ENCODE assay signal across 8 cellular contexts in the genomic region with DNA sequence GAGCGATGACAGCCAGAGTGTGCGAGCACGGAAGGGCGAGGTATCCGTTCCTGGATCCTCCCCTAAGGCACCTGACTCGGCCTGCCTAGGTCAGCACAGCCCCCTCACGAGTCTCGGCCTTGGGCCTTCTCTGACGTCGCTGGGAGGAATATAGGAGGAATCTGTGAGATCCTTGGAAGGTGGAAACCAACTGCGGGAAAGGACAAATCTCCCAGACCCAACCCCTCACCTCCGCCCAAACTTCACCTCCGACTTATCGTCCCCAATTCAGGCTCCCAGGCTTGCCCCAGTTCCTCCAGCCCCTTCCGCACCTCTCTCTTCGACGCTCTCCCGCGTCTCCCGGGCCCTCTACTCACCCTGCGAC. TPM values are rescaled to one million over a fixed set of nuclear protein-coding genes. Genes with fewer than 3 reads are reported as not detected.
DNase-seq lines count a peak whose midpoint lies in the region; ATAC-seq, FAIRE-seq and TF ChIP-seq lines count a peak whose summit lies in the region.

No MANE protein-coding gene starts in this region.

- 0% methylated on average over 21 of the region's 21 CpGs for WGBS in K562 (ENCODE audit: insufficient coverage, low coverage, missing lambda C conversion rate)

- peaks cover 17% of the 10 kb centered on the region for H3K79me2 ChIP-seq in SU-DHL-6 (ENCODE audit: insufficient read depth, low read length)
- H3K79me2 ChIP-seq in K562 (ENCODE audit: control insufficient read depth, insufficient read depth, low read length), result peaks cover 21% of the 10 kb centered on the region

- H3K36me3 ChIP-seq in SU-DHL-6 (ENCODE audit: low read length), result no peaks in the 10 kb centered on the region
- peaks cover 33% of the 10 kb centered on the region for H3K36me3 ChIP-seq in K562 (ENCODE audit: control insufficient read depth, insufficient read depth, low read length)

- TF ChIP-seq CTCF in SU-DHL-6 (IDR thresholded peaks at IDR 0.05; ENCODE audit: insufficient read depth, low read length, poor library complexity, severe bottlenecking) (no peak), K562 (IDR thresholded peaks at IDR 0.05 in 2 of 3, conservative IDR thresholded peaks at IDR 0.05 in 1 of 3; ENCODE audit: insufficient read depth in 2 of 3, low read depth in 1 of 3, low read length in 3 of 3) (no peak)

- DNase-seq in EL, result peak; percentile 25
- peak; percentile 50 to 61 (median 56) for DNase-seq in K562 (ENCODE audit: extremely low read depth in 1 of 4, low spot score in 3 of 4)
- peak; percentile 31 for DNase-seq in iris pigment epithelial cell (ENCODE audit: low read depth)
- DNase-seq in stimulated activated CD4-positive, alpha-beta T cell treated with anti-CD3 and anti-CD28 coated beads, Interleukin-2, amount 100 ng/mL, for 24 hours, result peak; percentile 25 to 45
- no peak for DNase-seq in NCI-H187 treated with DMSO at 0.1 percent for 48 hours (lab: John Stamatoyannopoulos, UW)
- DNase-seq in GF-D8 (lab: John Stamatoyannopoulos, UW), result no peak

- CTCF ChIA-PET in K562 (lab: Yijun Ruan, JAX; ENCODE audit: low intra/inter-chr PET ratio), result no interaction called here

- peaks cover 13 to 26% of the 10 kb centered on the region in 2 experiments for H3K4me1 ChIP-seq in K562 (replicated peaks in 1 of 2; ENCODE audit: control insufficient read depth in 2 of 2, insufficient read depth in 2 of 2, low read length in 2 of 2)

- no peaks in the 10 kb centered on the region for H3K9me2 ChIP-seq in SU-DHL-6 (replicated peaks; ENCODE audit: insufficient read depth, low read length)

- H3K4me2 ChIP-seq in SU-DHL-6 (ENCODE audit: low read depth, low read length, poor library complexity, severe bottlenecking), result peak overlapping the region; percentile 85
- H3K4me2 ChIP-seq in K562 (ENCODE audit: insufficient read depth, low read length), result peak overlapping the region; percentile 97

- no peaks in the 10 kb centered on the region for H3K9me1 ChIP-seq in K562 (ENCODE audit: control insufficient read depth, insufficient read depth, low read length)

- POLR2A ChIA-PET in K562 (lab: Yijun Ruan, JAX), result interaction anchor here (1.0 kb wide), 3 partner anchors 12 to 37 kb away, joined by 3 to 4 read pairs (median 4); no protein-coding TSS in a partner anchor

- H3K27me3 ChIP-seq in SU-DHL-6 (ENCODE audit: low read length), result no peaks in the 10 kb centered on the region
- H3K27me3 ChIP-seq in K562 (ENCODE audit: control insufficient read depth in 2 of 2, insufficient read depth in 2 of 2, low read length in 2 of 2), result no peaks in the 10 kb centered on the region

- H3K27ac ChIP-seq in SU-DHL-6 (ENCODE audit: low read depth, low read length) (peak overlapping the region; percentile 60), K562 (ENCODE audit: extremely low read depth, low read depth, low read length) (peak overlapping the region; percentile 86)

- no peak for FAIRE-seq in K562 (lab: Jason Lieb, UNC)

- peak overlapping the region; percentile 94 for H3K4me3 ChIP-seq in SU-DHL-6 (ENCODE audit: insufficient read depth, low read length, poor library complexity, severe bottlenecking)
- H3K4me3 ChIP-seq in K562, result peak overlapping the region; percentile 92

- ATAC-seq in HG02642 (IDR thresholded peaks at IDR 0.05; ENCODE audit: poor library complexity, unreplicated experiment) (peak; percentile 28), K562 (peak; percentile 65)

- peaks cover 3% of the 10 kb centered on the region; the same call in 1 of the 2 replicates for H3F3A ChIP-seq in SU-DHL-6 (ENCODE audit: insufficient read depth)

- no peak for TF ChIP-seq RAD21 in K562 (CRISPR knock-in tag; conservative IDR thresholded peaks at IDR 0.05 in 1 of 2, IDR thresholded peaks at IDR 0.05 in 1 of 2)

- H2AFZ ChIP-seq in SU-DHL-6 (ENCODE audit: low read depth, low read length, severe bottlenecking) (peak overlapping the region; percentile 85), K562 (ENCODE audit: low read depth, low read length) (peak overlapping the region; percentile 94)

- TF ChIP-seq EP300 in K562 (IDR thresholded peaks at IDR 0.05; ENCODE audit: low read length), result no peak

- no TSS peak for BruUV-seq in K562 (replicated peaks; lab: Mats Ljungman, UMichigan)

- H4K20me1 ChIP-seq in SU-DHL-6 (ENCODE audit: low read depth, low read length), result no peaks in the 10 kb centered on the region
- H4K20me1 ChIP-seq in K562 (replicated peaks; ENCODE audit: control insufficient read depth, insufficient read depth, low read length), result no peaks in the 10 kb centered on the region

- TF ChIP-seq POLR2A in K562 (conservative IDR thresholded peaks at IDR 0.05), result no peak

- in situ Hi-C loops in K562 (cut with MboI), result no loop called here

- no peaks in the 10 kb centered on the region for H3K9me3 ChIP-seq in SU-DHL-6 (ENCODE audit: insufficient read depth, low read length)
- H3K9me3 ChIP-seq in K562 (replicated peaks; ENCODE audit: control insufficient read depth, insufficient read depth, low read depth, low read length), result no peaks in the 10 kb centered on the region

- intact Hi-C loops in K562 (cut with micrococcal nuclease), result loop anchor here (5.0 kb wide), 1 partner anchor 94 kb away; the partner anchor contains the start of gene RPRD2

- H3K9ac ChIP-seq in SU-DHL-6 (ENCODE audit: low read length) (peak overlapping the region; percentile 97), K562 (ENCODE audit: insufficient read depth in 1 of 2, low read depth in 2 of 2, low read length in 2 of 2) (peak overlapping the region; percentile 80 to 96)

RNA-seq across cellular contexts. Expression of gene APH1A, which starts 0.5 kb away (rescaled TPM):
- 115 and 218 TPM in 2 replicates for total RNA-seq in K562 (2011; cell fraction: chromatin; rRNA removed; ENCODE audit: low replicate concordance)
- total RNA-seq in K562 (2011; cell fraction: nucleolus; rRNA removed), result 215 and 226 TPM in 2 replicates
- 182 and 231 TPM in 2 replicates for total RNA-seq in K562 (2011; cell fraction: nucleoplasm; rRNA removed)
- total RNA-seq in K562 (2014; rRNA removed) (48.8 and 59.0 TPM in 2 replicates), K562 (2014; rRNA removed; fragmentation: Illumina TruSeq; extraction: Trizol) (70.6 and 74.0 TPM in 2 replicates), K562 (2015; rRNA removed; fragmentation: Illumina TruSeq; extraction: Trizol) (77.0 and 79.1 TPM in 2 replicates), K562 (2021) (97.3 and 98.6 TPM in 2 replicates)
- polyA plus RNA-seq in K562 (2011; rRNA removed) (111 and 123 TPM in 2 replicates), K562 (2014; fragmentation: Illumina TruSeq; extraction: Trizol) (84.5 and 93.5 TPM in 2 replicates), K562 (2014; fragmentation: Nextera tagmentation; extraction: Ambion mirVana) (1 to 10 TPM; 5.6 to 6.0 TPM), K562 (2014; rRNA removed) (86.8 and 89.4 TPM in 2 replicates)
- 167 and 205 TPM in 2 replicates for polyA plus RNA-seq in K562 (2011; cell fraction: cytosol; rRNA removed)
- 121 and 152 TPM in 2 replicates for polyA plus RNA-seq in K562 (2011; cell fraction: nucleus; rRNA removed)
- polyA plus RNA-seq in K562 (2012), result 80.8 and 88.2 TPM in 2 replicates
- 96.8 and 108 TPM in 2 replicates for polyA minus RNA-seq in K562 (2011; rRNA and poly(A)+ RNA removed)
- 39.9 and 46.7 TPM in 2 replicates for polyA minus RNA-seq in K562 (2011; cell fraction: cytosol; rRNA and poly(A)+ RNA removed)
- polyA minus RNA-seq in K562 (2011; cell fraction: nucleus; rRNA and poly(A)+ RNA removed), result 49.7 and 72.8 TPM in 2 replicates

RNA-seq across cellular contexts. Expression of gene C1orf54, which starts 4.3 kb away (rescaled TPM):
- 0.81 and 0.97 TPM in 2 replicates for total RNA-seq in K562 (2011; cell fraction: chromatin; rRNA removed; ENCODE audit: low replicate concordance)
- 0.50 TPM in 1 of 2 replicates, not detected in the other for total RNA-seq in K562 (2011; cell fraction: nucleolus; rRNA removed)
- total RNA-seq in K562 (2011; cell fraction: nucleoplasm; rRNA removed), result 0.29 TPM in 1 of 2 replicates, not detected in the other
- total RNA-seq in K562 (2014; rRNA removed) (not detected in 2 replicates), K562 (2014; rRNA removed; fragmentation: Illumina TruSeq; extraction: Trizol) (0.65 and 1.1 TPM in 2 replicates), K562 (2015; rRNA removed; fragmentation: Illumina TruSeq; extraction: Trizol) (1.1 and 2.2 TPM in 2 replicates), K562 (2021) (0.20 and 1.00 TPM in 2 replicates)
- polyA plus RNA-seq in K562 (2011; rRNA removed) (1.2 and 3.4 TPM in 2 replicates), K562 (2014; fragmentation: Illumina TruSeq; extraction: Trizol) (1.0 and 1.2 TPM in 2 replicates), K562 (2014; fragmentation: Nextera tagmentation; extraction: Ambion mirVana) (1 to 10 TPM; 2.0 to 2.5 TPM), K562 (2014; rRNA removed) (0.33 and 1.1 TPM in 2 replicates)
- polyA plus RNA-seq in K562 (2011; cell fraction: cytosol; rRNA removed), result 0.48 and 2.8 TPM in 2 replicates
- 0.47 and 1.8 TPM in 2 replicates for polyA plus RNA-seq in K562 (2011; cell fraction: nucleus; rRNA removed)
- 2.7 and 2.8 TPM in 2 replicates for polyA plus RNA-seq in K562 (2012)
- polyA minus RNA-seq in K562 (2011; rRNA and poly(A)+ RNA removed), result 0.30 TPM in 1 of 2 replicates, not detected in the other
- 1.0 TPM in 1 of 2 replicates, not detected in the other for polyA minus RNA-seq in K562 (2011; cell fraction: cytosol; rRNA and poly(A)+ RNA removed)
- 0.67 TPM in 1 of 2 replicates, not detected in the other for polyA minus RNA-seq in K562 (2011; cell fraction: nucleus; rRNA and poly(A)+ RNA removed)

RNA-seq across cellular contexts. Expression of gene CA14, which starts 10.8 kb away (rescaled TPM):
- total RNA-seq in K562 (2011; cell fraction: chromatin; rRNA removed; ENCODE audit: low replicate concordance), result 0.60 TPM in 1 of 2 replicates, not detected in the other
- total RNA-seq in K562 (2011; cell fraction: nucleolus; rRNA removed), result 0.39 and 0.50 TPM in 2 replicates
- 0.53 TPM in 1 of 2 replicates, not detected in the other for total RNA-seq in K562 (2011; cell fraction: nucleoplasm; rRNA removed)
- total RNA-seq in K562 (2014; rRNA removed) (not detected in 2 replicates), K562 (2014; rRNA removed; fragmentation: Illumina TruSeq; extraction: Trizol) (0.15 and 0.16 TPM in 2 replicates), K562 (2015; rRNA removed; fragmentation: Illumina TruSeq; extraction: Trizol) (0.33 and 0.41 TPM in 2 replicates), K562 (2021) (0.22 and 0.36 TPM in 2 replicates)
- polyA plus RNA-seq in K562 (2011; rRNA removed) (0.13 and 0.24 TPM in 2 replicates), K562 (2014; fragmentation: Illumina TruSeq; extraction: Trizol) (0.15 and 0.16 TPM in 2 replicates), K562 (2014; fragmentation: Nextera tagmentation; extraction: Ambion mirVana) (under 1 TPM; 0.30 to 0.46 TPM), K562 (2014; rRNA removed) (0.12 and 0.57 TPM in 2 replicates)
- 0.13 and 0.24 TPM in 2 replicates for polyA plus RNA-seq in K562 (2011; cell fraction: cytosol; rRNA removed)
- polyA plus RNA-seq in K562 (2011; cell fraction: nucleus; rRNA removed), result 0.24 and 0.25 TPM in 2 replicates
- 0.51 and 0.69 TPM in 2 replicates for polyA plus RNA-seq in K562 (2012)
- 0.12 and 0.25 TPM in 2 replicates for polyA minus RNA-seq in K562 (2011; rRNA and poly(A)+ RNA removed)
- not detected in 2 replicates for polyA minus RNA-seq in K562 (2011; cell fraction: cytosol; rRNA and poly(A)+ RNA removed)
- polyA minus RNA-seq in K562 (2011; cell fraction: nucleus; rRNA and poly(A)+ RNA removed), result not detected in 2 replicates

RNA-seq across cellular contexts. Expression of gene CIART, which starts 14.0 kb away (rescaled TPM):
- 0.67 and 1.3 TPM in 2 replicates for total RNA-seq in K562 (2011; cell fraction: chromatin; rRNA removed; ENCODE audit: low replicate concordance)
- 0.67 TPM in 1 of 2 replicates, not detected in the other for total RNA-seq in K562 (2011; cell fraction: nucleolus; rRNA removed)
- 0.29 and 1.5 TPM in 2 replicates for total RNA-seq in K562 (2011; cell fraction: nucleoplasm; rRNA removed)
- 0.41 TPM in 1 of 2 replicates, not detected in the other for total RNA-seq in K562 (2014; rRNA removed)
- 0.15 TPM in 1 of 2 replicates, not detected in the other for total RNA-seq in K562 (2014; rRNA removed; fragmentation: Illumina TruSeq; extraction: Trizol)
- total RNA-seq in K562 (2015; rRNA removed; fragmentation: Illumina TruSeq; extraction: Trizol), result 0.22 TPM in 1 of 2 replicates, not detected in the other
- 0.35 TPM in 1 of 2 replicates, not detected in the other for total RNA-seq in K562 (2021)
- polyA plus RNA-seq in K562 (2011; rRNA removed), result 0.30 TPM in 1 of 2 replicates, not detected in the other
- 0.12 and 0.19 TPM in 2 replicates for polyA plus RNA-seq in K562 (2011; cell fraction: cytosol; rRNA removed)
- 1.1 and 1.3 TPM in 2 replicates for polyA plus RNA-seq in K562 (2011; cell fraction: nucleus; rRNA removed)
- polyA plus RNA-seq in K562 (2012), result 0.10 and 0.44 TPM in 2 replicates
- polyA plus RNA-seq in K562 (2014; fragmentation: Illumina TruSeq; extraction: Trizol), result 0.19 and 0.35 TPM in 2 replicates
- polyA plus RNA-seq in K562 (2014; fragmentation: Nextera tagmentation; extraction: Ambion mirVana), result under 1 TPM; 0.07 to 0.21 TPM
- 0.19 and 1.1 TPM in 2 replicates for polyA plus RNA-seq in K562 (2014; rRNA removed)
- not detected in 2 replicates for polyA minus RNA-seq in K562 (2011; rRNA and poly(A)+ RNA removed)
- not detected in 2 replicates for polyA minus RNA-seq in K562 (2011; cell fraction: cytosol; rRNA and poly(A)+ RNA removed)
- polyA minus RNA-seq in K562 (2011; cell fraction: nucleus; rRNA and poly(A)+ RNA removed), result not detected in 2 replicates

RNA-seq across cellular contexts. Expression of gene MRPS21, which starts 25.3 kb away (rescaled TPM):
- total RNA-seq in K562 (2011; cell fraction: chromatin; rRNA removed; ENCODE audit: low replicate concordance), result 67.0 and 94.2 TPM in 2 replicates
- total RNA-seq in K562 (2011; cell fraction: nucleolus; rRNA removed), result 81.9 and 86.1 TPM in 2 replicates
- total RNA-seq in K562 (2011; cell fraction: nucleoplasm; rRNA removed), result 80.3 and 84.8 TPM in 2 replicates
- total RNA-seq in K562 (2014; rRNA removed) (139 and 144 TPM in 2 replicates), K562 (2014; rRNA removed; fragmentation: Illumina TruSeq; extraction: Trizol) (163 and 164 TPM in 2 replicates), K562 (2015; rRNA removed; fragmentation: Illumina TruSeq; extraction: Trizol) (123 and 132 TPM in 2 replicates), K562 (2021) (131 and 133 TPM in 2 replicates)
- polyA plus RNA-seq in K562 (2011; rRNA removed) (151 and 182 TPM in 2 replicates), K562 (2014; fragmentation: Illumina TruSeq; extraction: Trizol) (115 and 119 TPM in 2 replicates), K562 (2014; fragmentation: Nextera tagmentation; extraction: Ambion mirVana) (100 to 1,000 TPM; 374 to 407 TPM), K562 (2014; rRNA removed) (149 and 173 TPM in 2 replicates)
- polyA plus RNA-seq in K562 (2011; cell fraction: cytosol; rRNA removed), result 57.7 and 87.2 TPM in 2 replicates
- polyA plus RNA-seq in K562 (2011; cell fraction: nucleus; rRNA removed), result 213 and 215 TPM in 2 replicates
- polyA plus RNA-seq in K562 (2012), result 74.4 and 116 TPM in 2 replicates
- 42.5 and 52.5 TPM in 2 replicates for polyA minus RNA-seq in K562 (2011; rRNA and poly(A)+ RNA removed)
- polyA minus RNA-seq in K562 (2011; cell fraction: cytosol; rRNA and poly(A)+ RNA removed), result 20.5 and 26.2 TPM in 2 replicates
- 21.0 and 32.3 TPM in 2 replicates for polyA minus RNA-seq in K562 (2011; cell fraction: nucleus; rRNA and poly(A)+ RNA removed)

Comparison
In these comparisons a context has a peak if more than half of its experiments do, and no peak if none do; other contexts are left out.
1. DNase-seq: peak in EL (single experiment), K562 (4 of 4), iris pigment epithelial cell (single experiment) and stimulated activated CD4-positive, alpha-beta T cell treated with anti-CD3 and anti-CD28 coated beads, Interleukin-2, amount 100 ng/mL, for 24 hours (2 of 2); none in NCI-H187 treated with DMSO at 0.1 percent for 48 hours (single experiment) and GF-D8 (single experiment).